Comparison of ENCODE assay signal across 12 cellular contexts in genomic region chr2:234611209-234611608, GRCh38.
DNase-seq lines count a peak whose midpoint lies in the region; ATAC-seq and TF ChIP-seq lines count a peak whose summit lies in the region.
"Had no signal": no experiment of that assay in that cellular context is flagged by ENCODE, and none has a peak within 500 bp of the region (broad histone marks: within the 10 kb centered on the region; RNA-seq: fewer than 3 reads in every experiment).

No MANE protein-coding gene starts in this region.

- no peak overlapping the region for H2AFZ ChIP-seq in OCI-LY7 (ENCODE audit: low read length)

- intact Hi-C loops in OCI-LY7 (cut with micrococcal nuclease; ENCODE audit: unreplicated experiment), result no loop called here

- H3K36me3 Mint-ChIP-seq in T-helper 17 cell (ENCODE audit: low read depth), result peaks cover 3% of the 10 kb centered on the region

- H3K36me3 ChIP-seq in OCI-LY7 (ENCODE audit: insufficient read depth, low read length), result no peaks in the 10 kb centered on the region

- H3K79me2 ChIP-seq in OCI-LY7 (ENCODE audit: insufficient read depth, low read depth, low read length), result no peaks in the 10 kb centered on the region

- peak; percentile 78 for TF ChIP-seq CTCF in OCI-LY7 (conservative IDR thresholded peaks at IDR 0.05; ENCODE audit: low read length)
- peak; percentile 53 for TF ChIP-seq CTCF in epithelial cell of proximal tubule (conservative IDR thresholded peaks at IDR 0.05; ENCODE audit: low read depth, low read length)

- no TSS peak for BruUV-seq in OCI-LY7 (replicated peaks; lab: Mats Ljungman, UMichigan)

- POLR2A ChIA-PET in OCI-LY7 (lab: Charles Lee), result interaction anchor here (0.6 to 0.7 kb wide), 3 partner anchors 16 to 366 kb away, joined by 3 to 5 read pairs (median 3); no protein-coding TSS in a partner anchor

- H3K4me2 ChIP-seq in OCI-LY7 (ENCODE audit: low read length), result no peak overlapping the region

- H3K9me3 ChIP-seq in OCI-LY7 (ENCODE audit: low read length), result no peaks in the 10 kb centered on the region
- H3K9me3 ChIP-seq in T-helper 17 cell (ENCODE audit: control insufficient read depth, low read length, poor library complexity, severe bottlenecking), result no peaks in the 10 kb centered on the region

- no peaks in the 10 kb centered on the region for H4K20me1 ChIP-seq in OCI-LY7 (ENCODE audit: insufficient read depth, low read length)

- no peaks in the 10 kb centered on the region for H3K9me2 ChIP-seq in OCI-LY7 (ENCODE audit: insufficient read depth, low read length)

- peaks cover 35% of the 10 kb centered on the region for H3K27me3 Mint-ChIP-seq in T-helper 17 cell

- no peak overlapping the region for H3K4me3 Mint-ChIP-seq in T-helper 17 cell
- H3K4me3 Mint-ChIP-seq: activated CD4-positive, alpha-beta T cell treated with anti-CD3 and anti-CD28 coated beads, Interleukin-2, amount 10 ng/mL, durations not matched to agents 24 days and 14 days; CD8-positive, alpha-beta memory T cell had no signal

- CTCF ChIA-PET in OCI-LY7 (lab: Charles Lee; ENCODE audit: unreplicated experiment), result no interaction called here

- peak; percentile 7 for DNase-seq in stimulated activated CD4-positive, alpha-beta T cell treated with anti-CD3 and anti-CD28 coated beads, Interleukin-15, amount 100 ng/mL, for 24 hours
- DNase-seq in stimulated activated CD4-positive, alpha-beta T cell treated with anti-CD3 and anti-CD28 coated beads, Interleukin-4, amount 100 ng/mL, for 1 hour, result no peak
- DNase-seq in OCI-LY7 (ENCODE audit: low spot score) (peak; percentile 21), epithelial cell of proximal tubule (ENCODE audit: low read depth) (no peak), T-helper 17 cell (no peak), NCI-H2081 (lab: John Stamatoyannopoulos, UW) (no peak)
- DNase-seq: activated CD4-positive, alpha-beta T cell treated with anti-CD3 and anti-CD28 coated beads, Interleukin-2, amount 10 ng/mL, durations not matched to agents 24 days and 14 days; activated naive CD4-positive, alpha-beta T cell; CD8-positive, alpha-beta memory T cell; stimulated activated CD4-positive, alpha-beta T cell treated with anti-CD3 and anti-CD28 coated beads, Interleukin-12 subunit alpha, Interleukin-12 subunit beta, amount 100 ng/mL, for 4 hours had no signal

- ATAC-seq in T-helper 17 cell (no peak), GM19324 (IDR thresholded peaks at IDR 0.05; ENCODE audit: low FRiP score, unreplicated experiment) (no peak), GM21381 (IDR thresholded peaks at IDR 0.05; ENCODE audit: unreplicated experiment) (no peak)

- H3K4me1 ChIP-seq in OCI-LY7 (ENCODE audit: insufficient read depth, low read length, poor library complexity, severe bottlenecking), result no peaks in the 10 kb centered on the region

- no peak overlapping the region for H3K27ac Mint-ChIP-seq in T-helper 17 cell
- H3K27ac Mint-ChIP-seq: activated CD4-positive, alpha-beta T cell treated with anti-CD3 and anti-CD28 coated beads, Interleukin-2, amount 10 ng/mL, durations not matched to agents 24 days and 14 days; CD8-positive, alpha-beta memory T cell had no signal

- H3K27ac ChIP-seq in OCI-LY7 (ENCODE audit: low read depth, low read length, poor library complexity, severe bottlenecking), result no peak overlapping the region

- H3K4me3 ChIP-seq in OCI-LY7 (ENCODE audit: low read depth, low read length, poor library complexity, severe bottlenecking) (no peak overlapping the region), epithelial cell of proximal tubule (ENCODE audit: low read depth, low read length) (no peak overlapping the region)

- no peaks in the 10 kb centered on the region for H3K4me1 Mint-ChIP-seq in T-helper 17 cell
- H3K4me1 Mint-ChIP-seq: activated CD4-positive, alpha-beta T cell treated with anti-CD3 and anti-CD28 coated beads, Interleukin-2, amount 10 ng/mL, durations not matched to agents 24 days and 14 days; CD8-positive, alpha-beta memory T cell had no signal

Comparison
In these comparisons a context has a peak if more than half of its experiments do, and no peak if none do; other contexts are left out.
1. DNase-seq: peak in stimulated activated CD4-positive, alpha-beta T cell treated with anti-CD3 and anti-CD28 coated beads, Interleukin-15, amount 100 ng/mL, for 24 hours (single experiment) and OCI-LY7 (single experiment); none in stimulated activated CD4-positive, alpha-beta T cell treated with anti-CD3 and anti-CD28 coated beads, Interleukin-4, amount 100 ng/mL, for 1 hour (single experiment), epithelial cell of proximal tubule (single experiment), T-helper 17 cell (0 of 3) and NCI-H2081 (0 of 2).